22 cellular contexts compared by ENCODE assay signal in the genomic region with DNA sequence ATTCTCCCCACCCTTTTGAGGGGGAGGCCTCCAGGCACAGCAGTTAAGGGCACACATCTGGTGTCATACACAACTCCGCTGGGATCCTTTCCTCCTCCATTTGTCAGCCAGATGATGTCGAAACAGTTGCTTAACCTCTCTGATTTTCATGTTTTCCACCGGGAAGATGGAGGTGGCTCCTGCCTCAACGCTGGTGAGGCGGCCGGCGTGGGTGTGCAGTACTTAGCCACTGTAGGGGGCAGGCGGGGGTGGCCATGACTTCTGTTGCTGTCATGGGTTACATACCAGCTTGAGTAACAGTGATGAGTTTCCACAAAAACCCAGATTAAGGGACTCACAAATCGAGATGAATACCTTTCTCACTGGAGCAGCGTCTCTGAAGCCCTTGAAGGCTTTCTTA.
"Had no signal": no experiment of that assay in that cellular context is flagged by ENCODE, and none has a peak within 500 bp of the region (broad histone marks: within the 10 kb centered on the region; RNA-seq: fewer than 3 reads in every experiment).

No MANE protein-coding gene starts in this region.

- H3K27me3 ChIP-seq: SJSA1 had no signal

- DNase-seq: MV-4-11, NCI-H1048, NCI-H1105, NCI-H1417, NCI-H1436 treated with DMSO at 0.1 percent for 48 hours, NCI-H1694, NCI-H187 treated with DMSO at 0.1 percent for 48 hours, NCI-H2029 treated with DMSO at 0.1 percent for 48 hours, NCI-H2171 treated with DMSO at 0.1 percent for 48 hours, NCI-H2227 treated with DMSO at 0.1 percent for 48 hours, NCI-H524, NCI-H526 treated with DMSO at 0.1 percent for 48 hours, NCI-H748 treated with DMSO at 0.1 percent for 48 hours, Right ventricle myocardium superior, RPMI8226, SIG-M5 had no signal

- H3K9me3 ChIP-seq: SJSA1 had no signal

- H3K4me2 ChIP-seq: KMS-11 had no signal

- H3K9ac ChIP-seq: KMS-11 had no signal

- H3K27ac ChIP-seq: HL-60, KMS-11, SJSA1, SK-N-MC had no signal

- H3K4me3 ChIP-seq: K562, SJSA1, SK-N-MC had no signal

- H3K4me1 ChIP-seq: SJSA1 had no signal

- ATAC-seq: K562 had no signal

- H3K36me3 Mint-ChIP-seq: IgD-negative memory B cell had no signal

- H3K4me3 Mint-ChIP-seq: IgD-negative memory B cell had no signal

- H3K27ac Mint-ChIP-seq: IgD-negative memory B cell had no signal
